19 cellular contexts compared by ENCODE assay signal in genomic region chr20:46073024-46073423, GRCh38. TPM values are rescaled to one million over a fixed set of nuclear protein-coding genes. Genes with fewer than 3 reads are reported as not detected.
DNase-seq lines count a peak whose midpoint lies in the region; ATAC-seq and TF ChIP-seq lines count a peak whose summit lies in the region.
"Had no signal": no experiment of that assay in that cellular context is flagged by ENCODE, and none has a peak within 500 bp of the region (broad histone marks: within the 10 kb centered on the region; RNA-seq: fewer than 3 reads in every experiment).

No MANE protein-coding gene starts in this region.

- 89 to 90% methylated on average over 3 of the region's 4 CpGs for WGBS in endodermal cell (ENCODE audit: insufficient coverage in 1 of 2, insufficient read length in 1 of 2), 2 experiments
- whole genome bisulfite sequencing in GM23248 (ENCODE audit: low coverage in 1 of 2, low lambda C conversion rate in 2 of 2, missing lambda C conversion rate in 2 of 2), 2 experiments = 74 to 82% methylated on average over 4 of the region's 4 CpGs

- H3K27me3 Mint-ChIP-seq in activated naive CD4-positive, alpha-beta T cell treated with anti-CD3 and anti-CD28 coated beads, Interleukin-2, amount 50 U/mL, for 24 hours = no peaks in the 10 kb centered on the region
- H3K27me3 Mint-ChIP-seq in activated naive CD4-positive, alpha-beta T cell treated with anti-CD3 and anti-CD28 coated beads for 36 hours (ENCODE audit: low read depth) = no peaks in the 10 kb centered on the region
- H3K27me3 Mint-ChIP-seq in endodermal cell (ENCODE audit: insufficient read depth) = no peaks in the 10 kb centered on the region
- H3K27me3 Mint-ChIP-seq: CD4-positive, alpha-beta T cell; IgD-negative memory B cell had no signal

- H3K4me1 Mint-ChIP-seq in activated naive CD4-positive, alpha-beta T cell treated with anti-CD3 and anti-CD28 coated beads, Interleukin-2, amount 50 U/mL, for 24 hours = peaks cover 12% of the 10 kb centered on the region
- H3K4me1 Mint-ChIP-seq in activated naive CD4-positive, alpha-beta T cell treated with anti-CD3 and anti-CD28 coated beads for 36 hours (ENCODE audit: low read depth) = no peaks in the 10 kb centered on the region
- peaks cover 30% of the 10 kb centered on the region for H3K4me1 Mint-ChIP-seq in endodermal cell

- peaks cover 21% of the 10 kb centered on the region for H3K36me3 Mint-ChIP-seq in activated naive CD4-positive, alpha-beta T cell treated with anti-CD3 and anti-CD28 coated beads, Interleukin-2, amount 50 U/mL, for 24 hours
- H3K36me3 Mint-ChIP-seq in activated naive CD4-positive, alpha-beta T cell treated with anti-CD3 and anti-CD28 coated beads for 36 hours (ENCODE audit: low read depth) = peaks cover 27% of the 10 kb centered on the region
- peaks cover 25% of the 10 kb centered on the region for H3K36me3 Mint-ChIP-seq in endodermal cell (ENCODE audit: low read depth)

- no peaks in the 10 kb centered on the region for H3K9me3 Mint-ChIP-seq in activated naive CD4-positive, alpha-beta T cell treated with anti-CD3 and anti-CD28 coated beads, Interleukin-2, amount 50 U/mL, for 24 hours
- no peaks in the 10 kb centered on the region for H3K9me3 Mint-ChIP-seq in activated naive CD4-positive, alpha-beta T cell treated with anti-CD3 and anti-CD28 coated beads for 36 hours
- H3K9me3 Mint-ChIP-seq in endodermal cell = no peaks in the 10 kb centered on the region
- H3K9me3 Mint-ChIP-seq: CD4-positive, alpha-beta T cell; HFFc6; IgD-negative memory B cell had no signal

- H2AFZ ChIP-seq in GM23248 = no peak overlapping the region

- H3K4me3 Mint-ChIP-seq in activated naive CD4-positive, alpha-beta T cell treated with anti-CD3 and anti-CD28 coated beads, Interleukin-2, amount 50 U/mL, for 24 hours = no peak overlapping the region
- H3K4me3 Mint-ChIP-seq in activated naive CD4-positive, alpha-beta T cell treated with anti-CD3 and anti-CD28 coated beads for 36 hours = no peak overlapping the region
- H3K4me3 Mint-ChIP-seq in endodermal cell = no peak overlapping the region
- H3K4me3 Mint-ChIP-seq: CD4-positive, alpha-beta T cell; HFFc6; IgD-negative memory B cell had no signal

- no peaks in the 10 kb centered on the region for H3K9me2 ChIP-seq in GM23248 (ENCODE audit: insufficient read depth)

- no peak overlapping the region for H3K27ac ChIP-seq in endodermal cell (ENCODE audit: low read depth, low read length)
- peak overlapping the region; percentile 63 for H3K27ac ChIP-seq in substantia nigra (ENCODE audit: low read depth, low read length, poor library complexity, severe bottlenecking)
- H3K27ac ChIP-seq in GM23248 = no peak overlapping the region
- H3K27ac ChIP-seq: 22Rv1, A549, C4-2B, HL-60 had no signal

- H3K4me1 ChIP-seq in endodermal cell (ENCODE audit: control insufficient read depth, insufficient read depth, low read length) = peaks cover 3% of the 10 kb centered on the region
- H3K4me1 ChIP-seq in GM23248 (ENCODE audit: insufficient read depth) = peaks cover 11% of the 10 kb centered on the region
- H3K4me1 ChIP-seq: A549 had no signal

- H3K36me3 ChIP-seq in endodermal cell (ENCODE audit: control insufficient read depth, insufficient read depth, low read length) (peaks cover 50% of the 10 kb centered on the region), GM23248 (ENCODE audit: low read depth) (peaks cover 20% of the 10 kb centered on the region)

- H3K4me2 ChIP-seq in GM23248 (ENCODE audit: unreplicated experiment) = no peak overlapping the region
- H3K4me2 ChIP-seq: A549 had no signal

- peak overlapping the region; percentile 33 for H3K27ac Mint-ChIP-seq in activated naive CD4-positive, alpha-beta T cell treated with anti-CD3 and anti-CD28 coated beads, Interleukin-2, amount 50 U/mL, for 24 hours
- H3K27ac Mint-ChIP-seq in activated naive CD4-positive, alpha-beta T cell treated with anti-CD3 and anti-CD28 coated beads for 36 hours = no peak overlapping the region
- H3K27ac Mint-ChIP-seq in endodermal cell = no peak overlapping the region
- H3K27ac Mint-ChIP-seq: CD4-positive, alpha-beta T cell; HFFc6; IgD-negative memory B cell had no signal

- TF ChIP-seq CTCF in endodermal cell (conservative IDR thresholded peaks at IDR 0.05) = no peak

- DNase-seq in activated naive CD4-positive, alpha-beta T cell treated with anti-CD3 and anti-CD28 coated beads for 36 hours = no peak
- peak; percentile 31 for DNase-seq in M059J (ENCODE audit: low read depth)
- DNase-seq in endodermal cell = peak; percentile 5
- no peak for DNase-seq in substantia nigra (lab: John Stamatoyannopoulos, UW)
- DNase-seq in GM23248 = no peak
- no peak for DNase-seq in OCI-M2 (lab: John Stamatoyannopoulos, UW; ENCODE audit: unreplicated experiment)
- DNase-seq: AML-193; Caco-2; CD4-positive, alpha-beta T cell; HCEC 1CT; HFFc6 had no signal

- H3K79me2 ChIP-seq in GM23248 (ENCODE audit: insufficient read depth) = peaks cover 88% of the 10 kb centered on the region

- no peak for ATAC-seq in GM21576 (IDR thresholded peaks at IDR 0.05; ENCODE audit: unreplicated experiment)
- ATAC-seq: A549 had no signal

- peaks cover 25% of the 10 kb centered on the region; the same call in 1 of the 2 replicates for H4K20me1 ChIP-seq in GM23248 (ENCODE audit: insufficient read depth)

- H3K27me3 ChIP-seq in endodermal cell (ENCODE audit: control insufficient read depth, insufficient read depth, low read length, poor library complexity, severe bottlenecking) = no peaks in the 10 kb centered on the region
- no peaks in the 10 kb centered on the region for H3K27me3 ChIP-seq in GM23248 (replicated peaks; ENCODE audit: insufficient read depth)

- CTCF ChIA-PET in activated naive CD4-positive, alpha-beta T cell treated with anti-CD3 and anti-CD28 coated beads for 36 hours (lab: Charles Lee) = no interaction called here

- in situ Hi-C loops in GM23248 (cut with MboI) = no loop called here

- peaks cover 13% of the 10 kb centered on the region for H3F3A ChIP-seq in GM23248 (ENCODE audit: insufficient read depth)

- H3K9ac ChIP-seq in endodermal cell (ENCODE audit: extremely low read depth, low read length, poor library complexity, severe bottlenecking) (no peak overlapping the region), GM23248 (no peak overlapping the region)

- H3K4me3 ChIP-seq in endodermal cell (ENCODE audit: low read length) (no peak overlapping the region), GM23248 (no peak overlapping the region)
- H3K4me3 ChIP-seq: A549 had no signal

- H3K9me3 ChIP-seq in endodermal cell (ENCODE audit: control insufficient read depth, low read length) (no peaks in the 10 kb centered on the region), GM23248 (ENCODE audit: low read depth) (no peaks in the 10 kb centered on the region)
- H3K9me3 ChIP-seq: A549, Caco-2 had no signal

- intact Hi-C loops in activated naive CD4-positive, alpha-beta T cell treated with anti-CD3 and anti-CD28 coated beads for 36 hours (cut with micrococcal nuclease) = no loop called here

RNA-seq across cellular contexts. Expression of gene NCOA5, which starts 16.7 kb away (rescaled TPM):
- 1 to 10 TPM; 4.4 to 5.1 TPM for total RNA-seq in activated naive CD4-positive, alpha-beta T cell treated with anti-CD3 and anti-CD28 coated beads for 36 hours
- total RNA-seq in M059J (2014; rRNA removed; shearing (Covaris generic)) = 20.0 and 24.0 TPM in 2 replicates
- total RNA-seq in endodermal cell = 10 to 100 TPM; 19.3 to 28.7 TPM
- 26.8 TPM for polyA plus RNA-seq in endodermal cell (2013, experiment 1 of 2)
- 25.4 TPM for polyA plus RNA-seq in endodermal cell (2013, experiment 2 of 2)
- 15.9 and 20.4 TPM in 2 replicates for total RNA-seq in GM23248 (2014; rRNA removed; shearing (Covaris generic))
- polyA plus RNA-seq in GM23248 (2016; fragmentation: Nextera tagmentation; extraction: Ambion mirVana) = 14.9 and 15.3 TPM in 2 replicates

RNA-seq across cellular contexts. Expression of gene SLC12A5, which starts 44.0 kb away (rescaled TPM):
- total RNA-seq in activated naive CD4-positive, alpha-beta T cell treated with anti-CD3 and anti-CD28 coated beads for 36 hours = not detected
- total RNA-seq in M059J (2014; rRNA removed; shearing (Covaris generic)) = 0.37 and 1.8 TPM in 2 replicates
- total RNA-seq in endodermal cell = 10 to 100 TPM in 1 of 2 donors, 1 to 10 TPM in 1; 5.7 to 10.2 TPM
- polyA plus RNA-seq in endodermal cell (2013, experiment 1 of 2) = 7.2 TPM
- polyA plus RNA-seq in endodermal cell (2013, experiment 2 of 2) = 7.4 TPM
- total RNA-seq in GM23248 (2014; rRNA removed; shearing (Covaris generic)) = not detected in 2 replicates
- polyA plus RNA-seq in GM23248 (2016; fragmentation: Nextera tagmentation; extraction: Ambion mirVana) = 0.55 and 0.58 TPM in 2 replicates

RNA-seq across cellular contexts. Expression of gene CD40, which starts 45.1 kb away (rescaled TPM):
- 1 to 10 TPM; 6.1 to 6.3 TPM for total RNA-seq in activated naive CD4-positive, alpha-beta T cell treated with anti-CD3 and anti-CD28 coated beads for 36 hours
- total RNA-seq in M059J (2014; rRNA removed; shearing (Covaris generic)) = not detected in 2 replicates
- total RNA-seq in endodermal cell = 10 to 100 TPM in 1 of 2 donors, 1 to 10 TPM in 1; 9.0 to 16.4 TPM
- 5.4 TPM for polyA plus RNA-seq in endodermal cell (2013, experiment 1 of 2)
- polyA plus RNA-seq in endodermal cell (2013, experiment 2 of 2) = 5.1 TPM
- 1.8 and 2.5 TPM in 2 replicates for total RNA-seq in GM23248 (2014; rRNA removed; shearing (Covaris generic))
- polyA plus RNA-seq in GM23248 (2016; fragmentation: Nextera tagmentation; extraction: Ambion mirVana) = 2.8 and 3.4 TPM in 2 replicates
- total RNA-seq: Caco-2, HT1080 had no signal

Comparison
In these comparisons a context has a peak if more than half of its experiments do, and no peak if none do; other contexts are left out.
1. DNase-seq: peak in M059J (single experiment) and endodermal cell (single experiment); none in activated naive CD4-positive, alpha-beta T cell treated with anti-CD3 and anti-CD28 coated beads for 36 hours (single experiment), substantia nigra (0 of 49), GM23248 (single experiment) and OCI-M2 (single experiment).